ENCODE assay signal across 1 cellular context in genomic region chr6:170152989-170153388, GRCh38.
TF ChIP-seq lines count a peak whose summit lies in the region.

No MANE protein-coding gene starts in this region.

TF ChIP-seq in GM23338, 12 proteins besides CTCF, POLR2A, EP300 and RAD21 (continued from another document):
- TF ChIP-seq ZNF462 (CRISPR knock-in tag; IDR thresholded peaks at IDR 0.05), result no peak
